In the genomic region with DNA sequence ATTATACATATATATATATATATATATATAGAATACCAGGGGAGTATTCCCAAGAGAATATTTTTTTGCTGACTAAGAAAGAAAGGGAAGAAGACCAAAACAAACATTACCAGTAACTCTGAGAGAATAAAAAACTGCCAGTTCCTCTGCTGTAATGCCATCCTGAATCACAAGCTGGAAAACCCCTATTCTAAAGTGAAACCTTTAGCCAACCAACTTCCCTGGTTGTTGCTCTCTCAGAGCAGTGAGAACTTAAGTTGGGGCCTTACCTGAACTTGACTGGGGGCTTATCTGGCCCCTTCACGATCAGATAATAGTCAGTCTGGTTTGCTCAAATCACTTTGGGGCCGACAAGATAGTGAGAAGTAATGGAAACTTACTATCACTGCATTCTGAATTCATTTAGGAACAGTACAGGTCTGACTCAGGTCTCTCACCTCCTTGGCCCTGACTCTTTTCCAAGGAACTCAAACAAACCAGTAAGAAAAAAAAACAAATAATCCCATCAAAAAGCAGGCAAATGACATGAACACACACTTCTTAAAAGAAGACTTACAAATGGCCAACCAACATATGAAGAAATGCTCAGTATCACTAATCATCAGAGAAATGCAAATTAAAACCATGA, we compare ENCODE assay signal across 8 cellular contexts.
DNase-seq lines count a peak whose midpoint lies in the region; ATAC-seq, FAIRE-seq and TF ChIP-seq lines count a peak whose summit lies in the region.

No MANE protein-coding gene starts in this region.

- in situ Hi-C loops in brain microvascular endothelial cell (cut with HindIII; ENCODE audit: low pct_ligation_motif_present, low sequenced_read_pairs): no loop called here

- H3K4me2 ChIP-seq in mesenchymal stem cell (ENCODE audit: low read length, poor library complexity, severe bottlenecking): no peak overlapping the region

- H2BK15ac ChIP-seq in mesenchymal stem cell (ENCODE audit: low read depth, poor library complexity, severe bottlenecking): no peak overlapping the region

- H3K36me3 ChIP-seq in mesenchymal stem cell (ENCODE audit: control insufficient read depth in 1 of 2, insufficient read depth in 2 of 2, low read depth in 1 of 2, low read length in 2 of 2): peaks cover 0 to 5% of the 10 kb centered on the region in 2 experiments
- no peaks in the 10 kb centered on the region for H3K36me3 ChIP-seq in brain microvascular endothelial cell (replicated peaks)

- H3K18ac ChIP-seq in mesenchymal stem cell (ENCODE audit: low read depth in 1 of 2, low read length in 2 of 2): no peak overlapping the region

- no peak overlapping the region for H4K8ac ChIP-seq in mesenchymal stem cell (ENCODE audit: low read length)

- no peak overlapping the region for H2AK5ac ChIP-seq in mesenchymal stem cell (ENCODE audit: low read length, severe bottlenecking)

- no peak overlapping the region for H2BK5ac ChIP-seq in mesenchymal stem cell (ENCODE audit: low read depth, low read length, poor library complexity, severe bottlenecking)

- H3K4me1 ChIP-seq in mesenchymal stem cell (ENCODE audit: control insufficient read depth, insufficient read depth, low read depth, low read length): no peaks in the 10 kb centered on the region

- intact Hi-C loops in activated T-helper 1 cell treated with anti-CD3 and anti-CD28 coated beads, Interleukin-12 subunit alpha, Interleukin-12 subunit beta, Interleukin-2, Interleukin-4 antibody, amounts not matched to agents 30 ng/mL and 10 ng/mL and 1 ng/mL, durations not matched to agents 14 hours and 24 hours and 36 hours (cut with micrococcal nuclease): loop anchor here (1.0 to 10.0 kb wide), 4 partner anchors 69 to 344 kb away; partner anchors contain the start of genes HTATSF1 and RBMX
- intact Hi-C loops in lower leg skin (cut with DNase I; ENCODE audit: low total_unique reads): loop anchor here (10.0 kb wide), 1 partner anchor 214 kb away; no protein-coding TSS in a partner anchor

- DNase-seq in GM12892 (ENCODE audit: insufficient read length) (no peak), mesenchymal stem cell (peak; percentile 11), lower leg skin (ENCODE audit: low spot score in 2 of 2) (no peak), brain microvascular endothelial cell (no peak), NCI-H69 (lab: John Stamatoyannopoulos, UW) (no peak), islet precursor cell (no peak)
- no peak for DNase-seq in activated T-helper 1 cell treated with anti-CD3 and anti-CD28 coated beads, Interleukin-12 subunit alpha, Interleukin-12 subunit beta, Interleukin-2, Interleukin-4 antibody, amounts not matched to agents 30 ng/mL and 10 ng/mL and 1 ng/mL, durations not matched to agents 14 hours and 24 hours and 36 hours (ENCODE audit: low spot score)

- no peak overlapping the region for H3K4ac ChIP-seq in mesenchymal stem cell (ENCODE audit: low read depth in 1 of 2, low read length in 2 of 2)

- peak; percentile 61 for FAIRE-seq in GM12892 (lab: Jason Lieb, UNC)

- H3K4me3 ChIP-seq in mesenchymal stem cell (ENCODE audit: insufficient read depth in 1 of 2, low read depth in 1 of 2, low read length in 2 of 2): no peak overlapping the region
- H3K4me3 ChIP-seq in lower leg skin (ENCODE audit: low read depth, poor library complexity, severe bottlenecking): no peak overlapping the region
- no peak overlapping the region for H3K4me3 ChIP-seq in brain microvascular endothelial cell (ENCODE audit: low read depth, low read length)

- peaks cover 0 to 5% of the 10 kb centered on the region in 2 experiments for H3K27me3 ChIP-seq in mesenchymal stem cell (ENCODE audit: control insufficient read depth in 1 of 2, insufficient read depth in 1 of 2, low read length in 2 of 2)
- no peaks in the 10 kb centered on the region for H3K27me3 ChIP-seq in brain microvascular endothelial cell (replicated peaks)

- peaks cover 49% of the 10 kb centered on the region for H3K4me1 Mint-ChIP-seq in activated T-helper 1 cell treated with anti-CD3 and anti-CD28 coated beads, Interleukin-12 subunit alpha, Interleukin-12 subunit beta, Interleukin-2, Interleukin-4 antibody, amounts not matched to agents 30 ng/mL and 10 ng/mL and 1 ng/mL, durations not matched to agents 14 hours and 24 hours and 36 hours (ENCODE audit: low read depth)

- H3K27ac Mint-ChIP-seq in activated T-helper 1 cell treated with anti-CD3 and anti-CD28 coated beads, Interleukin-12 subunit alpha, Interleukin-12 subunit beta, Interleukin-2, Interleukin-4 antibody, amounts not matched to agents 30 ng/mL and 10 ng/mL and 1 ng/mL, durations not matched to agents 14 hours and 24 hours and 36 hours: peak overlapping the region; percentile 91

- 43% methylated on average over 1 of the region's 2 CpGs for WGBS in mesenchymal stem cell
- WGBS in lower leg skin, 2 donors: 32 to 49% methylated on average over 2 of the region's 2 CpGs

- H3K79me1 ChIP-seq in mesenchymal stem cell (replicated peaks; ENCODE audit: low read length, poor library complexity, severe bottlenecking): no peaks in the 10 kb centered on the region

- no peak overlapping the region for H2AFZ ChIP-seq in mesenchymal stem cell (ENCODE audit: low read depth, low read length)

- no peaks in the 10 kb centered on the region for H3K9me3 ChIP-seq in mesenchymal stem cell (ENCODE audit: control insufficient read depth, low read length)

- H3K14ac ChIP-seq in mesenchymal stem cell (ENCODE audit: low read length in 2 of 2): no peak overlapping the region

- ATAC-seq in HG02759 (IDR thresholded peaks at IDR 0.05; ENCODE audit: unreplicated experiment): peak; percentile 46

- no peak overlapping the region for H3K23ac ChIP-seq in mesenchymal stem cell (ENCODE audit: low read length in 2 of 2)

- peak overlapping the region; percentile 49 for H3K9ac ChIP-seq in mesenchymal stem cell (ENCODE audit: low read length)

- TF ChIP-seq CTCF in lower leg skin (IDR thresholded peaks at IDR 0.05) (no peak), brain microvascular endothelial cell (IDR thresholded peaks at IDR 0.05; ENCODE audit: low read depth, low read length, missing control alignments) (no peak)

- H3K4me3 Mint-ChIP-seq in activated T-helper 1 cell treated with anti-CD3 and anti-CD28 coated beads, Interleukin-12 subunit alpha, Interleukin-12 subunit beta, Interleukin-2, Interleukin-4 antibody, amounts not matched to agents 30 ng/mL and 10 ng/mL and 1 ng/mL, durations not matched to agents 14 hours and 24 hours and 36 hours: peak overlapping the region; percentile 35

- no peaks in the 10 kb centered on the region for H3K27me3 Mint-ChIP-seq in activated T-helper 1 cell treated with anti-CD3 and anti-CD28 coated beads, Interleukin-12 subunit alpha, Interleukin-12 subunit beta, Interleukin-2, Interleukin-4 antibody, amounts not matched to agents 30 ng/mL and 10 ng/mL and 1 ng/mL, durations not matched to agents 14 hours and 24 hours and 36 hours (ENCODE audit: insufficient read depth)

- no peak overlapping the region for H2BK12ac ChIP-seq in mesenchymal stem cell (ENCODE audit: low read length in 2 of 2)

- peaks cover 6% of the 10 kb centered on the region for H3K36me3 Mint-ChIP-seq in activated T-helper 1 cell treated with anti-CD3 and anti-CD28 coated beads, Interleukin-12 subunit alpha, Interleukin-12 subunit beta, Interleukin-2, Interleukin-4 antibody, amounts not matched to agents 30 ng/mL and 10 ng/mL and 1 ng/mL, durations not matched to agents 14 hours and 24 hours and 36 hours (ENCODE audit: low read depth)

- TF ChIP-seq POLR2A in GM12892 (IDR thresholded peaks at IDR 0.05; ENCODE audit: low read depth, low read length) (no peak), lower leg skin (IDR thresholded peaks at IDR 0.05) (no peak)

- H2BK120ac ChIP-seq in mesenchymal stem cell (ENCODE audit: low read depth, low read length): no peak overlapping the region

- H4K91ac ChIP-seq in mesenchymal stem cell (ENCODE audit: low read length): no peak overlapping the region

- H3K9me3 Mint-ChIP-seq in activated T-helper 1 cell treated with anti-CD3 and anti-CD28 coated beads, Interleukin-12 subunit alpha, Interleukin-12 subunit beta, Interleukin-2, Interleukin-4 antibody, amounts not matched to agents 30 ng/mL and 10 ng/mL and 1 ng/mL, durations not matched to agents 14 hours and 24 hours and 36 hours: no peaks in the 10 kb centered on the region

- H3K27ac ChIP-seq in mesenchymal stem cell (ENCODE audit: low read length, poor library complexity, severe bottlenecking) (no peak overlapping the region), brain microvascular endothelial cell (no peak overlapping the region)
